In the genomic region with DNA sequence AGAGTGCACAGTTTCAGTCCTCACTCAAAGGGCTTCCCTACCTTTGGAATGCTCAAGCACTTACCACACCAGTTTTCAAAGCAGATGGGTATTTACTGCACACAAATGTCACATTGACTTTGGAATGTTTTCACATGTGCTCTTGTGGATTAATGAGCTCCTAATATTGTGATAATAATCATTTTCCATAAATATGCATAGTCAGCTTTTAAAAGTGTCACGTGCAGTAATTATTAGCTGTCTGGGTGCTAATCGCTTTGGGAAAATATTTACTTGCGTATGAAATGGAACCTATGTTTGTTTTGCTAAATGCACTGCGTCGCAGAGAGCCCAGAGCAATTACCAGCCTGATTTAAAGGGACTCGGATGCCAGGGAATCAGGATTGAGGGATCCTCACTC, we compare ENCODE assay signal across 31 cellular contexts.
"Had no signal": no experiment of that assay in that cellular context is flagged by ENCODE, and none has a peak within 500 bp of the region (broad histone marks: within the 10 kb centered on the region; RNA-seq: fewer than 3 reads in every experiment).

No MANE protein-coding gene starts in this region.

- H3K4me1 ChIP-seq: ascending aorta, gastrocnemius medialis, left lung, lower lobe of right lung, neural progenitor cell, parathyroid adenoma, psoas muscle, stomach, thyroid gland, upper lobe of left lung had no signal

- H3K9me3 ChIP-seq: ascending aorta, gastrocnemius medialis, left lung, lower lobe of right lung, psoas muscle, stomach, thyroid gland, upper lobe of left lung had no signal

- H3K79me2 ChIP-seq: parathyroid adenoma had no signal

- H3K4me2 ChIP-seq: neural progenitor cell, smooth muscle cell had no signal

- H3K9ac ChIP-seq: neural progenitor cell, parathyroid adenoma had no signal

- H2AFZ ChIP-seq: neural progenitor cell, parathyroid adenoma had no signal

- ATAC-seq: effector memory CD8-positive, alpha-beta T cell; gastrocnemius medialis; left lung; lower lobe of right lung; naive thymus-derived CD8-positive, alpha-beta T cell; psoas muscle; stimulated activated naive B cell treated with anti-CD40 and anti-IgM and Interleukin-4, amounts not matched to agents 10 μg/mL and 1 μg/mL and 100 μg/mL, for 72 hours had no signal

- DNase-seq: activated CD4-positive, alpha-beta memory T cell treated with anti-CD3 and anti-CD28 coated beads, Interleukin-2, amount 10 ng/mL, durations not matched to agents 7 days and 5 days; activated CD4-positive, alpha-beta T cell treated with anti-CD3 and anti-CD28 coated beads, Interleukin-2, amount 10 ng/mL, durations not matched to agents 7 days and 5 days; activated CD4-positive, CD25-positive, alpha-beta regulatory T cell treated with anti-CD3 and anti-CD28 coated beads, Interleukin-2, amount 50 U/mL, for 72 hours; activated CD8-positive, alpha-beta memory T cell treated with anti-CD3 and anti-CD28 coated beads, Interleukin-2, amount 50 U/mL, for 48 hours; activated gamma-delta T cell; activated naive CD4-positive, alpha-beta T cell treated with anti-CD3 and anti-CD28 coated beads, Interleukin-2, amount 10 ng/mL, durations not matched to agents 7 days and 5 days; activated naive CD8-positive, alpha-beta T cell treated with anti-CD3 and anti-CD28 coated beads, Interleukin-2, amount 10 ng/mL, durations not matched to agents 7 days and 5 days; activated T-cell treated with anti-CD3 and anti-CD28 coated beads, Interleukin-2, amount 50 U/mL, for 24 hours; cortex of kidney; effector memory CD8-positive, alpha-beta T cell; erythroblast; gastrocnemius medialis; glutamatergic neuron; left lung; lower lobe of right lung; mesenchymal stem cell; naive thymus-derived CD8-positive, alpha-beta T cell; occipital lobe; psoas muscle; stimulated activated CD4-positive, alpha-beta T cell treated with anti-CD3 and anti-CD28 coated beads, Interleukin-1b, Interleukin-23, amount 100 ng/mL, for 48 hours; stimulated activated naive B cell treated with anti-CD40 and anti-IgM and Interleukin-4, amounts not matched to agents 10 μg/mL and 1 μg/mL and 100 μg/mL, for 72 hours; stomach; thyroid gland; upper lobe of left lung had no signal

- H3K4me3 ChIP-seq: ascending aorta, cardiac muscle cell, gastrocnemius medialis, left lung, lower lobe of right lung, neural progenitor cell, psoas muscle, smooth muscle cell, stomach, thyroid gland, upper lobe of left lung had no signal

- H3K36me3 ChIP-seq: ascending aorta, cardiac muscle cell, gastrocnemius medialis, left lung, lower lobe of right lung, neural progenitor cell, stomach, thyroid gland, upper lobe of left lung had no signal

- FAIRE-seq: islet of Langerhans, TTC549 had no signal

- H3K27me3 ChIP-seq: ascending aorta, cardiac muscle cell, gastrocnemius medialis, left lung, neural progenitor cell, thyroid gland, upper lobe of left lung had no signal

- H3K27ac ChIP-seq: ascending aorta, cardiac muscle cell, gastrocnemius medialis, left lung, lower lobe of right lung, neural progenitor cell, parathyroid adenoma, psoas muscle, stomach, thyroid gland, upper lobe of left lung had no signal
